Comparison of ENCODE assay signal across 8 cellular contexts in the genomic region with DNA sequence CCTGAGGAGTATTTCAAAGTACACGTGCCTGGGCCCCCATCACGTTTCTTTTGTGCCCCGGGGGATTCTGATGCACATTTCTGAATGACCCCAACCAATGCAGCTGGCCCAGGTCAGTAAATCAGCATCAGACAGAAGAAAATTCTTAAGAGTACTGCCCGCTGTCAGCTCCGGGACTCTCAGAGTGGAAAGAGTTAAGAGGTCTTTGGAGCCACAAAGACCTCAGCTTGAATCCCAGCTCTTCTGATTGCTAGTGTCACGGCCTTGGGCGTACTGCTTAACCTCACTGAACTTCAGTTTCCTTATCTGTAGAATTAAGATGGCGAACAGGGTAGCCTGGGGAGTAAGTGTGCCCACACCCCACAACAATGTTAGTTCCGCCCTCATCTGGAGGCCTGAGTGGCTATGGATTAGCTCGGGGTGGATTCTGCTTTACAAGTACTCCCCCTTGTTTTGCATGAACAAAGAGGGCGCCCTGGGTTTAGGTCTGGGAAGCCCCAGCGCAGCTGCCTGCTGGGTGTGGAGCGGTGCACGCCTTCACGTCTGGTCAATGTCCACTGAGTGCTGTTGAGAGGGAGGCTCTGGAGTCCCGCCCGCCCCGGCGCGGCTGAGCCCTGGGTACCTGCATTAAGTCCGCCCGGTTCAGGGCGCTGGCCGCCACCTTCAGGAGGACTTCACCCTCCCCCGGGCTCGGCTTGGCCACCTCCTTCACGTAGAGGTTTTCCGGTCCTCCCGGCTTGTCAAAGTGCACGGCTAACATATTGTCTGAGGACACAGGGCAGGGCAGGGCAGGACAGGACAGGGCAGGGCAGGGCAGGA. TPM values are rescaled to one million over a fixed set of nuclear protein-coding genes. Genes with fewer than 3 reads are reported as not detected.
DNase-seq lines count a peak whose midpoint lies in the region; ATAC-seq and TF ChIP-seq lines count a peak whose summit lies in the region.

No MANE protein-coding gene starts in this region.

- DNase-seq in D341Med (ENCODE audit: low spot score) (peak; percentile 82), NCI-H2196 (lab: John Stamatoyannopoulos, UW; ENCODE audit: unreplicated experiment) (peak; percentile 62), foreskin fibroblast (peak; percentile 73 to 84), non-pigmented ciliary epithelial cell (ENCODE audit: low read depth) (peak; percentile 56), middle frontal gyrus (ENCODE audit: extremely low spot score, low spot score) (no peak)
- DNase-seq in activated CD8-positive, alpha-beta T cell treated with anti-CD3 and anti-CD28 coated beads, Interleukin-2, amount 10 ng/mL, durations not matched to agents 7 days and 5 days = peak; percentile 76

- H3K4me3 ChIP-seq in foreskin fibroblast (ENCODE audit: low read depth in 1 of 2, low read length in 2 of 2) = peak overlapping the region; percentile 54 to 65

- no peaks in the 10 kb centered on the region for H3K27me3 Mint-ChIP-seq in activated CD8-positive, alpha-beta T cell treated with anti-CD3 and anti-CD28 coated beads, Interleukin-2, amount 10 ng/mL, durations not matched to agents 7 days and 5 days (ENCODE audit: low read depth)

- ATAC-seq in GM19043 (IDR thresholded peaks at IDR 0.05; ENCODE audit: low read depth, unreplicated experiment) = peak; percentile 83
- peak; percentile 71 for ATAC-seq in HG03139 (IDR thresholded peaks at IDR 0.05; ENCODE audit: unreplicated experiment)
- ATAC-seq in activated CD8-positive, alpha-beta T cell treated with anti-CD3 and anti-CD28 coated beads, Interleukin-2, amount 10 ng/mL, durations not matched to agents 7 days and 5 days = peak; percentile 74

- peak overlapping the region; percentile 88 for H3K4me3 Mint-ChIP-seq in activated CD8-positive, alpha-beta T cell treated with anti-CD3 and anti-CD28 coated beads, Interleukin-2, amount 10 ng/mL, durations not matched to agents 7 days and 5 days

- POLR2A ChIA-PET in activated CD8-positive, alpha-beta T cell treated with anti-CD3 and anti-CD28 coated beads, Interleukin-2, amount 10 ng/mL, durations not matched to agents 7 days and 5 days (lab: Charles Lee) = interaction anchor here (0.6 to 2.3 kb wide), 9 partner anchors 10 to 259 kb away, joined by 3 to 22 read pairs (median 5); a partner anchor contains a TSS

- H3K27ac Mint-ChIP-seq in activated CD8-positive, alpha-beta T cell treated with anti-CD3 and anti-CD28 coated beads, Interleukin-2, amount 10 ng/mL, durations not matched to agents 7 days and 5 days = peak overlapping the region; percentile 92

- H3K4me1 Mint-ChIP-seq in activated CD8-positive, alpha-beta T cell treated with anti-CD3 and anti-CD28 coated beads, Interleukin-2, amount 10 ng/mL, durations not matched to agents 7 days and 5 days (ENCODE audit: low read depth) = peaks cover 19% of the 10 kb centered on the region

- H3K36me3 Mint-ChIP-seq in activated CD8-positive, alpha-beta T cell treated with anti-CD3 and anti-CD28 coated beads, Interleukin-2, amount 10 ng/mL, durations not matched to agents 7 days and 5 days (ENCODE audit: low read depth) = peaks cover 9% of the 10 kb centered on the region

- TF ChIP-seq CTCF in foreskin fibroblast (IDR thresholded peaks at IDR 0.05; ENCODE audit: low read depth, low read length) = no peak

- no peaks in the 10 kb centered on the region for H3K9me3 Mint-ChIP-seq in activated CD8-positive, alpha-beta T cell treated with anti-CD3 and anti-CD28 coated beads, Interleukin-2, amount 10 ng/mL, durations not matched to agents 7 days and 5 days (ENCODE audit: insufficient read depth)

- CTCF ChIA-PET in activated CD8-positive, alpha-beta T cell treated with anti-CD3 and anti-CD28 coated beads, Interleukin-2, amount 10 ng/mL, durations not matched to agents 7 days and 5 days (lab: Charles Lee) = interaction anchor here (0.6 to 4.6 kb wide), 39 partner anchors 10 to 744 kb away, joined by 3 to 74 read pairs (median 5); a partner anchor contains a TSS

RNA-seq across cellular contexts. Expression of a gene that starts 0.9 kb away (rescaled TPM):
- total RNA-seq in activated CD8-positive, alpha-beta T cell treated with anti-CD3 and anti-CD28 coated beads, Interleukin-2, amount 10 ng/mL, durations not matched to agents 7 days and 5 days = 1 to 10 TPM; 5.3 to 6.5 TPM

RNA-seq across cellular contexts. Expression of a gene that starts 7.7 kb away (rescaled TPM):
- total RNA-seq in activated CD8-positive, alpha-beta T cell treated with anti-CD3 and anti-CD28 coated beads, Interleukin-2, amount 10 ng/mL, durations not matched to agents 7 days and 5 days = 10 to 100 TPM; 94.6 to 96.2 TPM

RNA-seq across cellular contexts. Expression of a gene that starts 34.2 kb away (rescaled TPM):
- total RNA-seq in activated CD8-positive, alpha-beta T cell treated with anti-CD3 and anti-CD28 coated beads, Interleukin-2, amount 10 ng/mL, durations not matched to agents 7 days and 5 days = 1 to 10 TPM; 3.2 to 3.4 TPM

RNA-seq across cellular contexts. Expression of a gene that starts 36.6 kb away (rescaled TPM):
- total RNA-seq in activated CD8-positive, alpha-beta T cell treated with anti-CD3 and anti-CD28 coated beads, Interleukin-2, amount 10 ng/mL, durations not matched to agents 7 days and 5 days = 10 to 100 TPM; 23.2 to 24.1 TPM

RNA-seq across cellular contexts. Expression of a gene that starts 39.4 kb away (rescaled TPM):
- under 1 TPM in 1 of 2 experiments, not detected in 1; 0.26 TPM for total RNA-seq in activated CD8-positive, alpha-beta T cell treated with anti-CD3 and anti-CD28 coated beads, Interleukin-2, amount 10 ng/mL, durations not matched to agents 7 days and 5 days
